ENCODE assay signal across 15 cellular contexts in genomic region chr16:14105976-14106375, GRCh38. TPM values are rescaled to one million over a fixed set of nuclear protein-coding genes. Genes with fewer than 3 reads are reported as not detected.
DNase-seq lines count a peak whose midpoint lies in the region; ATAC-seq, FAIRE-seq and TF ChIP-seq lines count a peak whose summit lies in the region.
"Had no signal": no experiment of that assay in that cellular context is flagged by ENCODE, and none has a peak within 500 bp of the region (broad histone marks: within the 10 kb centered on the region; RNA-seq: fewer than 3 reads in every experiment).

No MANE protein-coding gene starts in this region.

- H3K4me1 Mint-ChIP-seq in progenitor cell of endocrine pancreas (ENCODE audit: low read depth) = peaks cover 64% of the 10 kb centered on the region

- in situ Hi-C loops in IMR-90 (cut with MboI; ENCODE audit: low sequenced_read_pairs) = no loop called here

- WGBS in A549 (ENCODE audit: missing lambda C conversion rate) = 82% methylated on average over 2 of the region's 2 CpGs
- no CpG with 5 or more reads among the region's 2 CpGs for WGBS in IMR-90 (ENCODE audit: extremely low coverage in 2 of 2, insufficient read length in 1 of 2), 2 experiments

- H3K23ac ChIP-seq in IMR-90 (ENCODE audit: low read depth, low read length) = no peak overlapping the region

- H3K9me3 Mint-ChIP-seq in progenitor cell of endocrine pancreas (ENCODE audit: low read depth) = peaks cover 1% of the 10 kb centered on the region

- intact Hi-C loops in IMR-90 (cut with micrococcal nuclease) = no loop called here

- peak overlapping the region; percentile 4 for H3K27ac Mint-ChIP-seq in progenitor cell of endocrine pancreas

- ATAC-seq in A549 = peak in 1 of 2 experiments; percentile 43; a peak in 3 of 6 replicates
- ATAC-seq in IMR-90 (ENCODE audit: low read depth) = no peak
- no peak for ATAC-seq in HG02852 (IDR thresholded peaks at IDR 0.05; ENCODE audit: unreplicated experiment)

- no peak for FAIRE-seq in A549 (lab: Jason Lieb, UNC)

- no peak overlapping the region for H3K4ac ChIP-seq in IMR-90 (ENCODE audit: low read depth, low read length)

- H3K79me1 ChIP-seq in IMR-90 (ENCODE audit: low read depth in 1 of 2, low read length in 2 of 2) = peaks cover 31% of the 10 kb centered on the region in 2 experiments

- H2BK15ac ChIP-seq in IMR-90 (ENCODE audit: low read depth, low read length) = no peak overlapping the region

- H3K9me1 ChIP-seq in IMR-90 (ENCODE audit: insufficient read depth, low read length) = peaks cover 6% of the 10 kb centered on the region; the same call in 1 of the 2 replicates

- no peaks in the 10 kb centered on the region for H3K36me3 ChIP-seq in IMR-90 (ENCODE audit: control insufficient read depth, insufficient read depth, low read length)

- H3K27me3 ChIP-seq in IMR-90 (ENCODE audit: control insufficient read depth, insufficient read depth, low read length) = no peaks in the 10 kb centered on the region

- no TSS peak for BruUV-seq in IMR-90 (replicated peaks; lab: Mats Ljungman, UMichigan)

- H2BK20ac ChIP-seq in IMR-90 (ENCODE audit: low read depth, low read length) = no peak overlapping the region

- H3K9me3 ChIP-seq in A549 (no peaks in the 10 kb centered on the region), IMR-90 (ENCODE audit: control insufficient read depth, insufficient read depth, low read length) (no peaks in the 10 kb centered on the region)

- no peak for TF ChIP-seq CTCF in A549 (IDR thresholded peaks at IDR 0.05)
- no peak for TF ChIP-seq CTCF in IMR-90 (conservative IDR thresholded peaks at IDR 0.05; ENCODE audit: low read depth, low read length)
- TF ChIP-seq CTCF in progenitor cell of endocrine pancreas (IDR thresholded peaks at IDR 0.05; ENCODE audit: unreplicated experiment) = no peak

- H3K4me3 ChIP-seq in A549 = no peak overlapping the region
- no peak overlapping the region for H3K4me3 ChIP-seq in IMR-90 (ENCODE audit: insufficient read depth, low read depth, low read length)
- H3K4me3 ChIP-seq: PC-9 had no signal

- H4K8ac ChIP-seq in IMR-90 (ENCODE audit: low read depth in 2 of 2, low read length in 2 of 2) = no peak overlapping the region

- no peak overlapping the region for H3K14ac ChIP-seq in IMR-90 (replicated peaks; ENCODE audit: low read depth, low read length)

- no peak overlapping the region for H2AFZ ChIP-seq in IMR-90 (replicated peaks; ENCODE audit: low read length, poor library complexity)
- H2AFZ ChIP-seq: PC-9 had no signal

- peak overlapping the region; percentile 56 for H3K4me2 ChIP-seq in A549
- H3K4me2 ChIP-seq in IMR-90 (ENCODE audit: low read depth, low read length) = peak overlapping the region; percentile 3; the same call in 1 of the 2 replicates
- H3K4me2 ChIP-seq: PC-9 had no signal

- TF ChIP-seq RAD21 in A549 (conservative IDR thresholded peaks at IDR 0.05 in 1 of 2, IDR thresholded peaks at IDR 0.05 in 1 of 2) (no peak), IMR-90 (IDR thresholded peaks at IDR 0.05; ENCODE audit: low read length) (no peak)

- CTCF ChIA-PET in A549 (lab: Yijun Ruan, JAX) = interaction anchor here (1.2 to 1.5 kb wide), 3 partner anchors 12 to 187 kb away, joined by 3 to 5 read pairs (median 3); no protein-coding TSS in a partner anchor
- CTCF ChIA-PET in IMR-90 (lab: Yijun Ruan, JAX) = interaction anchor here (0.7 to 1.3 kb wide), 2 partner anchors 12 to 80 kb away, joined by 3 read pairs; no protein-coding TSS in a partner anchor

- DNase-seq in A549 (ENCODE audit: low read depth in 1 of 2, low spot score in 1 of 2) = no peak
- DNase-seq in IMR-90 = no peak
- DNase-seq in left kidney (ENCODE audit: low read depth, low spot score) = peak; percentile 17
- no peak for DNase-seq in progenitor cell of endocrine pancreas (ENCODE audit: low spot score, unreplicated experiment)
- DNase-seq in LoVo (ENCODE audit: low spot score) = no peak
- no peak for DNase-seq in activated CD8-positive, alpha-beta memory T cell treated with anti-CD3 and anti-CD28 coated beads for 24 hours
- DNase-seq in DMS 273 (lab: John Stamatoyannopoulos, UW; ENCODE audit: unreplicated experiment) = no peak
- DNase-seq: AML-193, MV-4-11, NCI-H1417 treated with DMSO at 0.1 percent for 48 hours, NCI-H2029 treated with DMSO at 0.1 percent for 48 hours, NCI-H226, NCI-H748 treated with DMSO at 0.1 percent for 48 hours, PC-9 had no signal

- H3K27me3 Mint-ChIP-seq in progenitor cell of endocrine pancreas = no peaks in the 10 kb centered on the region

- no peak overlapping the region for H2BK120ac ChIP-seq in IMR-90 (ENCODE audit: low read depth, low read length)

- no peak overlapping the region for H3K56ac ChIP-seq in IMR-90 (ENCODE audit: extremely low read depth, insufficient read depth, low read length)

- no peak for TF ChIP-seq EP300 in A549 (IDR thresholded peaks at IDR 0.05)

- peak overlapping the region; percentile 7; the same call in 1 of the 2 replicates for H2AK5ac ChIP-seq in IMR-90 (ENCODE audit: low read depth, low read length)

- H3K27ac ChIP-seq in A549 = peak overlapping the region in 1 of 2 experiments; percentile 33; a peak in 1 of 6 replicates
- no peak overlapping the region for H3K27ac ChIP-seq in IMR-90 (ENCODE audit: insufficient read depth, low read length)
- H3K27ac ChIP-seq: PC-9 had no signal

- no peak overlapping the region for H4K5ac ChIP-seq in IMR-90 (ENCODE audit: low read depth, low read length)

- H3K18ac ChIP-seq in IMR-90 (ENCODE audit: low read depth, low read length) = no peak overlapping the region; the same call in 1 of the 2 replicates

- TF ChIP-seq POLR2A in A549 (IDR thresholded peaks at IDR 0.05; ENCODE audit: low read length) (no peak), IMR-90 (IDR thresholded peaks at IDR 0.05; ENCODE audit: low read depth, low read length) (no peak)

- H3K4me1 ChIP-seq in A549 (peaks cover 59% of the 10 kb centered on the region), IMR-90 (ENCODE audit: control insufficient read depth, insufficient read depth, low read length) (peaks cover 12% of the 10 kb centered on the region)

- dilution Hi-C loops in IMR-90 (cut with HindIII; ENCODE audit: low sequenced_read_pairs, unreplicated experiment) = no loop called here

- H4K91ac ChIP-seq in IMR-90 (ENCODE audit: insufficient read depth, low read depth, low read length) = no peak overlapping the region

- no peak overlapping the region for H3K9ac ChIP-seq in IMR-90 (ENCODE audit: low read depth, low read length)

- H2AK9ac ChIP-seq in IMR-90 (replicated peaks; ENCODE audit: low read depth, low read length, poor library complexity) = no peak overlapping the region

- H4K20me1 ChIP-seq in IMR-90 (ENCODE audit: insufficient read depth, low read length) = peaks cover 3% of the 10 kb centered on the region; the same call in 1 of the 2 replicates

- H3K36me3 Mint-ChIP-seq in progenitor cell of endocrine pancreas (ENCODE audit: insufficient read depth) = peaks cover under 1% of the 10 kb centered on the region

- H3K4me3 Mint-ChIP-seq in progenitor cell of endocrine pancreas (ENCODE audit: low read depth) = no peak overlapping the region

- POLR2A ChIA-PET in A549 (lab: Yijun Ruan, JAX) (no interaction called here), IMR-90 (lab: Charles Lee; ENCODE audit: unreplicated experiment) (no interaction called here)

- H2BK5ac ChIP-seq in IMR-90 (ENCODE audit: low read depth, low read length, poor library complexity, severe bottlenecking) = no peak overlapping the region

TF ChIP-seq in A549, 52 proteins besides CTCF, POLR2A, EP300 and RAD21:
- no peak for TF ChIP-seq TP53 (CRISPR knock-in tag; IDR thresholded peaks at IDR 0.05)
- no peak for TF ChIP-seq FOXS1 (CRISPR knock-in tag; IDR thresholded peaks at IDR 0.05)
- no peak for TF ChIP-seq NPAS2 (CRISPR knock-in tag; IDR thresholded peaks at IDR 0.05; ENCODE audit: borderline replicate concordance)

TF ChIP-seq in IMR-90, 13 proteins besides CTCF, POLR2A, EP300 and RAD21 (continues in another document):
- no peak for TF ChIP-seq CEBPB (IDR thresholded peaks at IDR 0.05; ENCODE audit: low read depth, low read length)
- no peak for TF ChIP-seq BHLHE40 (IDR thresholded peaks at IDR 0.05; ENCODE audit: low read depth, low read length)
- no peak for TF ChIP-seq MAFK (IDR thresholded peaks at IDR 0.05; ENCODE audit: low read depth, low read length)
- no peak for TF ChIP-seq MXI1 (IDR thresholded peaks at IDR 0.05; ENCODE audit: borderline replicate concordance, low read depth, low read length)
- TF ChIP-seq SMC3 (IDR thresholded peaks at IDR 0.05; ENCODE audit: low read depth, low read length) = no peak
- TF ChIP-seq NFE2L2 (IDR thresholded peaks at IDR 0.05; ENCODE audit: low read depth, low read length) = no peak
- no peak for TF ChIP-seq FOS (IDR thresholded peaks at IDR 0.05; ENCODE audit: low read depth, low read length)
- TF ChIP-seq, protein P1, sequence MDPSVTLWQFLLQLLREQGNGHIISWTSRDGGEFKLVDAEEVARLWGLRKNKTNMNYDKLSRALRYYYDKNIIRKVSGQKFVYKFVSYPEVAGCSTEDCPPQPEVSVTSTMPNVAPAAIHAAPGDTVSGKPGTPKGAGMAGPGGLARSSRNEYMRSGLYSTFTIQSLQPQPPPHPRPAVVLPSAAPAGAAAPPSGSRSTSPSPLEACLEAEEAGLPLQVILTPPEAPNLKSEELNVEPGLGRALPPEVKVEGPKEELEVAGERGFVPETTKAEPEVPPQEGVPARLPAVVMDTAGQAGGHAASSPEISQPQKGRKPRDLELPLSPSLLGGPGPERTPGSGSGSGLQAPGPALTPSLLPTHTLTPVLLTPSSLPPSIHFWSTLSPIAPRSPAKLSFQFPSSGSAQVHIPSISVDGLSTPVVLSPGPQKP (IDR thresholded peaks at IDR 0.05; ENCODE audit: borderline replicate concordance, low read depth, low read length) = no peak
- TF ChIP-seq RFX5 (IDR thresholded peaks at IDR 0.05; ENCODE audit: low read depth, low read length) = no peak
- TF ChIP-seq MAZ (IDR thresholded peaks at IDR 0.05; ENCODE audit: borderline replicate concordance, low read depth, low read length) = no peak
- no peak for TF ChIP-seq CHD1 (IDR thresholded peaks at IDR 0.05; ENCODE audit: low read depth, low read length)
- no peak for TF ChIP-seq RCOR1 (IDR thresholded peaks at IDR 0.05; ENCODE audit: insufficient replicate concordance, low read length)

RNA-seq across cellular contexts. Expression of gene MRTFB, which starts 34.9 kb away (rescaled TPM):
- polyA plus RNA-seq in A549 (2011; rRNA removed) (24.2 and 39.7 TPM in 2 replicates), A549 (2017; fragmentation: RNase III; extraction: RNeasy Plus Mini Kit Qiagen cat#74134 plus additional on column Dnase treatment) (13.3 to 13.9 TPM (median 13.7 TPM) in 3 replicates), IMR-90 (2012; rRNA removed) (4.4 and 5.6 TPM in 2 replicates)
- 6.0 and 8.9 TPM in 2 replicates for polyA plus RNA-seq in A549 (2012; cell fraction: cytosol; rRNA removed)
- 14.7 and 18.7 TPM in 2 replicates for polyA plus RNA-seq in A549 (2012; cell fraction: nucleus; rRNA removed)
- polyA minus RNA-seq in A549 (2011; rRNA and poly(A)+ RNA removed) = 40.8 and 50.5 TPM in 2 replicates
- total RNA-seq in IMR-90 (2012; rRNA removed) (5.4 and 6.9 TPM in 2 replicates), progenitor cell of endocrine pancreas (83.1 and 88.1 TPM in 2 replicates)
- 1.5 and 3.4 TPM in 2 replicates for polyA plus RNA-seq in IMR-90 (2012; cell fraction: cytosol; rRNA removed)
- 3.6 and 10.7 TPM in 2 replicates for polyA plus RNA-seq in IMR-90 (2012; cell fraction: nucleus; rRNA removed; ENCODE audit: low replicate concordance)

Comparison
In these comparisons a context has a peak if more than half of its experiments do, and no peak if none do; other contexts are left out.
1. RNA of gene MRTFB, which starts 34.9 kb away (total RNA-seq): 83.1 to 88.1 TPM in progenitor cell of endocrine pancreas; 5.4 to 6.9 TPM in IMR-90; every median in the first group is over 10 times any median in the second.